Comparison of ENCODE assay signal across 9 cellular contexts in the genomic region with DNA sequence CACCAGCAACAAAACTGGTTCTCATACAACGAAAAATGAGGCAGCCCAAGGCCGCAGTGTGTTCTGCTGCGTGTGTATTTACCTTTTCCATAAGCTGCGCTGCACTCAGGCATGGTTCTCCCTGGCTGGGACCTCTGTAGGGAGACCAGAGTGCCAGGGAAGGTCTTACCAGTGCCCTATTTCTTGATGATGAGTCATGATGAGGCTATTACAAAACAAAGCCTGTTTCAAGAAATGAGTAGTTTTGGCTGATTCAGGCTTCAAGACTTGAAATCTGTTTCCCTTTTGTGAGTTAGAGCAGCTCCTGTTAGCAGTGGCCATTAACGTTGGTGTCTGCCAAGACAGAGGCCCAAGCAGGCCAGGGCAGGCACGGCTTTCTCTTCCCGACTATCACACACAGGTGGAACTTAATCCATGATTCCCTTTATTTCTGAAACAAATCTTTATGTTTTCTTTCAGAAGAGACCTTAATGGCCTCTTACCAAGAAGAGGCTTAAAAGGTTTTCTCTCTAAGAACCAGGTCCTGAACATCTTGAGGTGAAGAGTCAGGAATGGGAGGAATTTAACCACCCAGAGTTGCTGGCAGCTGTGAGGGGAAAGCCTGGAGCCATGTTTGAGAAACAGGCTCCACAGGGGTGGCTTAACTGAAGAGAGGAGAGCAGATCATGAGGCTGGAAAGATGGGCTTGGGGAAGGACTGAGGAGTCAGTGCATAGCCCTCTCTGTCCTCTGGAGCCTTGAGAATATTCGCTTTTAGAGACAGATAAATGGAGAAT. TPM values are rescaled to one million over a fixed set of nuclear protein-coding genes. Genes with fewer than 3 reads are reported as not detected.
DNase-seq lines count a peak whose midpoint lies in the region; ATAC-seq, FAIRE-seq and TF ChIP-seq lines count a peak whose summit lies in the region.
"Had no signal": no experiment of that assay in that cellular context is flagged by ENCODE, and none has a peak within 500 bp of the region (broad histone marks: within the 10 kb centered on the region; RNA-seq: fewer than 3 reads in every experiment).

No MANE protein-coding gene starts in this region.

- peak; percentile 66 for ATAC-seq in activated T-helper 17 cell treated with anti-CD3 and anti-CD28 coated beads, Interleukin-2, amount 50 U/mL, for 72 hours (replicated peaks)

- H3K27me3 Mint-ChIP-seq in activated T-helper 17 cell treated with anti-CD3 and anti-CD28 coated beads, Interleukin-2, amount 50 U/mL, for 72 hours: peaks cover 36% of the 10 kb centered on the region

- no peaks in the 10 kb centered on the region for H3K36me3 Mint-ChIP-seq in activated T-helper 17 cell treated with anti-CD3 and anti-CD28 coated beads, Interleukin-2, amount 50 U/mL, for 72 hours (ENCODE audit: low read depth)

- POLR2A ChIA-PET in AG04449 (lab: Yijun Ruan, JAX): no interaction called here

- no peaks in the 10 kb centered on the region for H3K4me1 Mint-ChIP-seq in activated T-helper 17 cell treated with anti-CD3 and anti-CD28 coated beads, Interleukin-2, amount 50 U/mL, for 72 hours

- FAIRE-seq in HTR-8/SVneo (lab: Jason Lieb, UNC): no peak

- no peaks in the 10 kb centered on the region for H3K9me3 Mint-ChIP-seq in activated T-helper 17 cell treated with anti-CD3 and anti-CD28 coated beads, Interleukin-2, amount 50 U/mL, for 72 hours

- peaks cover 36% of the 10 kb centered on the region for H3K27me3 ChIP-seq in kidney epithelial cell (ENCODE audit: control insufficient read depth, insufficient read depth, low read length)

- TF ChIP-seq CTCF in AG04449 (IDR thresholded peaks at IDR 0.05; ENCODE audit: insufficient read depth, low read length, missing control alignments) (no peak), kidney epithelial cell (IDR thresholded peaks at IDR 0.05; ENCODE audit: insufficient read depth, low read length, poor library complexity, severe bottlenecking) (no peak)

- CTCF ChIA-PET in AG04449 (lab: Yijun Ruan, JAX): interaction anchor here (1.1 to 10.7 kb wide), 9 partner anchors 26 to 74 kb away, joined by 3 to 85 read pairs (median 8); no protein-coding TSS in a partner anchor

- DNase-seq in AG04449 (ENCODE audit: low read depth, low spot score) (peak; percentile 85), HTR-8/SVneo (ENCODE audit: insufficient read length, low spot score) (peak; percentile 62), kidney epithelial cell (ENCODE audit: low read depth) (peak; percentile 45), OCI-M2 (lab: John Stamatoyannopoulos, UW; ENCODE audit: unreplicated experiment) (no peak), NCI-H526 treated with DMSO at 0.1 percent for 48 hours (lab: John Stamatoyannopoulos, UW) (no peak), NCI-H1417 treated with DMSO at 0.1 percent for 48 hours (lab: John Stamatoyannopoulos, UW) (no peak), NCI-H2196 treated with DMSO at 0.1 percent for 48 hours (lab: John Stamatoyannopoulos, UW; ENCODE audit: unreplicated experiment) (no peak)
- DNase-seq: NK-92 treated with Interleukin-12 subunit alpha and Interleukin-12 subunit beta, amount 100 ng/mL, for 24 hours had no signal

- no peak overlapping the region for H3K4me3 ChIP-seq in AG04449 (ENCODE audit: low read depth, low read length)
- no peak overlapping the region for H3K4me3 ChIP-seq in kidney epithelial cell (ENCODE audit: low read depth, low read length)

- H3K36me3 ChIP-seq in kidney epithelial cell (ENCODE audit: control insufficient read depth, insufficient read depth, low read length): no peaks in the 10 kb centered on the region

- no peak overlapping the region for H3K27ac Mint-ChIP-seq in activated T-helper 17 cell treated with anti-CD3 and anti-CD28 coated beads, Interleukin-2, amount 50 U/mL, for 72 hours

- no peak overlapping the region for H3K4me3 Mint-ChIP-seq in activated T-helper 17 cell treated with anti-CD3 and anti-CD28 coated beads, Interleukin-2, amount 50 U/mL, for 72 hours

RNA-seq across cellular contexts. Expression of gene TIFAB, which starts 41.4 kb away (rescaled TPM):
- total RNA-seq in activated T-helper 17 cell treated with anti-CD3 and anti-CD28 coated beads, Interleukin-2, amount 50 U/mL, for 72 hours: not detected
- total RNA-seq in kidney epithelial cell: not detected in 2 replicates

RNA-seq across cellular contexts. Expression of gene NEUROG1, which starts 42.2 kb away (rescaled TPM):
- total RNA-seq in activated T-helper 17 cell treated with anti-CD3 and anti-CD28 coated beads, Interleukin-2, amount 50 U/mL, for 72 hours: not detected
- total RNA-seq in kidney epithelial cell: 0.04 TPM in 1 of 2 replicates, not detected in the other

RNA-seq across cellular contexts. Expression of gene DCANP1, which starts 46.4 kb away (rescaled TPM):
- total RNA-seq in activated T-helper 17 cell treated with anti-CD3 and anti-CD28 coated beads, Interleukin-2, amount 50 U/mL, for 72 hours: not detected
- total RNA-seq in kidney epithelial cell: not detected in 2 replicates

Comparison
In these comparisons a context has a peak if more than half of its experiments do, and no peak if none do; other contexts are left out.
1. DNase-seq: peak in AG04449 (single experiment), HTR-8/SVneo (single experiment) and kidney epithelial cell (single experiment); none in OCI-M2 (single experiment), NCI-H526 treated with DMSO at 0.1 percent for 48 hours (single experiment), NCI-H1417 treated with DMSO at 0.1 percent for 48 hours (single experiment) and NCI-H2196 treated with DMSO at 0.1 percent for 48 hours (single experiment).